Comparison of ENCODE assay signal across 10 cellular contexts in genomic region chr15:39774688-39775267, GRCh38. TPM values are rescaled to one million over a fixed set of nuclear protein-coding genes. Genes with fewer than 3 reads are reported as not detected.
DNase-seq lines count a peak whose midpoint lies in the region; ATAC-seq and TF ChIP-seq lines count a peak whose summit lies in the region.
"Had no signal": no experiment of that assay in that cellular context is flagged by ENCODE, and none has a peak within 500 bp of the region (broad histone marks: within the 10 kb centered on the region; RNA-seq: fewer than 3 reads in every experiment).

No MANE protein-coding gene starts in this region.

- in situ Hi-C loops in KBM-7 (cut with MboI; ENCODE audit: low pct_unique_long_range_greater_than_20kb, low sequenced_read_pairs) = loop anchor here (25.0 kb wide), 1 partner anchor 488 kb away; no protein-coding TSS in a partner anchor

- POLR2A ChIA-PET in CD4-positive, alpha-beta T cell (lab: Charles Lee) = interaction anchor here (1.2 to 2.1 kb wide), 8 partner anchors 8 to 548 kb away, joined by 3 to 10 read pairs (median 5); partner anchors contain the start of gene FSIP1

- no peak overlapping the region for H3K27ac ChIP-seq in CD4-positive, alpha-beta T cell (ENCODE audit: low read depth, low read length)
- H3K27ac ChIP-seq in WERI-Rb-1 = no peak overlapping the region

- no peaks in the 10 kb centered on the region for H3K9me3 ChIP-seq in CD4-positive, alpha-beta T cell (ENCODE audit: control insufficient read depth, low read length)
- H3K9me3 ChIP-seq in WERI-Rb-1 (ENCODE audit: severe bottlenecking) = no peaks in the 10 kb centered on the region

- no peaks in the 10 kb centered on the region for H3K27me3 Mint-ChIP-seq in CD4-positive, alpha-beta T cell
- H3K27me3 Mint-ChIP-seq: brain had no signal

- H3K9me3 Mint-ChIP-seq in CD4-positive, alpha-beta T cell = no peaks in the 10 kb centered on the region
- H3K9me3 Mint-ChIP-seq: brain had no signal

- no peaks in the 10 kb centered on the region for H3K36me3 Mint-ChIP-seq in CD4-positive, alpha-beta T cell (ENCODE audit: low read depth)

- H3K4me3 Mint-ChIP-seq in CD4-positive, alpha-beta T cell = peak overlapping the region; percentile 58
- H3K4me3 Mint-ChIP-seq: brain had no signal

- CTCF ChIA-PET in CD4-positive, alpha-beta T cell (lab: Charles Lee) = interaction anchor here (0.6 kb wide), 1 partner anchor 18 kb away, joined by 3 read pairs; no protein-coding TSS in a partner anchor

- peaks cover 22% of the 10 kb centered on the region for H3K4me1 Mint-ChIP-seq in CD4-positive, alpha-beta T cell (ENCODE audit: low read depth)

- H3K27ac Mint-ChIP-seq in CD4-positive, alpha-beta T cell = peak overlapping the region; percentile 26

- H3K36me3 ChIP-seq in WERI-Rb-1 = no peaks in the 10 kb centered on the region

- DNase-seq in CD4-positive, alpha-beta T cell = peak in 7 of 10 experiments; percentile 12 to 51 (median 30)
- peak; percentile 83 for DNase-seq in KBM-7
- DNase-seq in WERI-Rb-1 = peak; percentile 26
- DNase-seq in effector CD4-positive, alpha-beta T cell = peak; percentile 12
- DNase-seq in ecto neural progenitor cell (ENCODE audit: low spot score) = no peak
- no peak for DNase-seq in T1000 (lab: John Stamatoyannopoulos, UW)
- no peak for DNase-seq in NCI-H1092 (lab: John Stamatoyannopoulos, UW)
- DNase-seq: NCI-H2107 had no signal

- no peak overlapping the region for H3K4me3 ChIP-seq in WERI-Rb-1 (ENCODE audit: low read depth, low read length)

- intact Hi-C loops in CD4-positive, alpha-beta T cell (cut with DNase I, micrococcal nuclease) = loop anchor here in 1 of 2 experiments (1.0 kb wide), 1 partner anchor 8 kb away; the partner anchor contains the start of gene FSIP1

- peak; percentile 90 for ATAC-seq in CD4-positive, alpha-beta T cell (ENCODE audit: poor library complexity)
- ATAC-seq in GM19395 (IDR thresholded peaks at IDR 0.05; ENCODE audit: unreplicated experiment) = no peak

- no peaks in the 10 kb centered on the region for H3K27me3 ChIP-seq in CD4-positive, alpha-beta T cell (ENCODE audit: control insufficient read depth, insufficient read depth, low read length)
- H3K27me3 ChIP-seq in WERI-Rb-1 (ENCODE audit: insufficient read depth, low read depth, severe bottlenecking) = no peaks in the 10 kb centered on the region

- TF ChIP-seq CTCF in CD4-positive, alpha-beta T cell (IDR thresholded peaks at IDR 0.05) = no peak
- TF ChIP-seq CTCF in WERI-Rb-1 (IDR thresholded peaks at IDR 0.05; ENCODE audit: low read depth, low read length) = no peak

RNA-seq across cellular contexts. Expression of gene FSIP1, which starts 7.9 kb away (rescaled TPM):
- total RNA-seq in CD4-positive, alpha-beta T cell = under 1 TPM; 0.22 to 0.34 TPM

Comparison
In these comparisons a context has a peak if more than half of its experiments do, and no peak if none do; other contexts are left out.
1. DNase-seq: peak in CD4-positive, alpha-beta T cell (7 of 10), KBM-7 (single experiment), WERI-Rb-1 (single experiment) and effector CD4-positive, alpha-beta T cell (single experiment); none in ecto neural progenitor cell (single experiment), T1000 (single experiment) and NCI-H1092 (single experiment).